8 cellular contexts compared by ENCODE assay signal in genomic region chr1:206612129-206612876, GRCh38. TPM values are rescaled to one million over a fixed set of nuclear protein-coding genes. Genes with fewer than 3 reads are reported as not detected.
DNase-seq lines count a peak whose midpoint lies in the region; TF ChIP-seq lines count a peak whose summit lies in the region.

A gene with protein sequence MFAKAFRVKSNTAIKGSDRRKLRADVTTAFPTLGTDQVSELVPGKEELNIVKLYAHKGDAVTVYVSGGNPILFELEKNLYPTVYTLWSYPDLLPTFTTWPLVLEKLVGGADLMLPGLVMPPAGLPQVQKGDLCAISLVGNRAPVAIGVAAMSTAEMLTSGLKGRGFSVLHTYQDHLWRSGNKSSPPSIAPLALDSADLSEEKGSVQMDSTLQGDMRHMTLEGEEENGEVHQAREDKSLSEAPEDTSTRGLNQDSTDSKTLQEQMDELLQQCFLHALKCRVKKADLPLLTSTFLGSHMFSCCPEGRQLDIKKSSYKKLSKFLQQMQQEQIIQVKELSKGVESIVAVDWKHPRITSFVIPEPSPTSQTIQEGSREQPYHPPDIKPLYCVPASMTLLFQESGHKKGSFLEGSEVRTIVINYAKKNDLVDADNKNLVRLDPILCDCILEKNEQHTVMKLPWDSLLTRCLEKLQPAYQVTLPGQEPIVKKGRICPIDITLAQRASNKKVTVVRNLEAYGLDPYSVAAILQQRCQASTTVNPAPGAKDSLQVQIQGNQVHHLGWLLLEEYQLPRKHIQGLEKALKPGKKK (minus strand): TSS chr1:206612465. CDS start chr1:206612342, 123 bp downstream.

- H3K36me3 ChIP-seq in ES-I3 (ENCODE audit: insufficient read depth, low read length) = no peaks in the 10 kb centered on the region
- no peaks in the 10 kb centered on the region for H3K36me3 ChIP-seq in MM.1S (replicated peaks; ENCODE audit: insufficient read depth, low read length)

- H3K9ac ChIP-seq in ES-I3 (ENCODE audit: low read depth, low read length) (peak within 1 kb of the TSS; percentile 62), H9 (ENCODE audit: extremely low read depth, insufficient read length, low read length) (peak within 1 kb of the TSS; percentile 96), MM.1S (ENCODE audit: low read length) (peak within 1 kb of the TSS; percentile 79)

- no peak within 1 kb of the TSS for H2BK20ac ChIP-seq in H9 (ENCODE audit: low read depth, low read length, poor library complexity, severe bottlenecking)

- H3K56ac ChIP-seq in H9 (ENCODE audit: insufficient read length, low read depth, low read length) = no peak within 1 kb of the TSS

- H3K9me3 ChIP-seq in ES-I3 (ENCODE audit: control insufficient read depth, insufficient read depth, low read length) = no peaks in the 10 kb centered on the region; the same call in 1 of the 2 replicates
- H3K9me3 ChIP-seq in H9 (ENCODE audit: control insufficient read depth, low read depth, low read length) = no peaks in the 10 kb centered on the region
- H3K9me3 ChIP-seq in MM.1S (replicated peaks; ENCODE audit: insufficient read depth, low read length) = no peaks in the 10 kb centered on the region

- H2AFZ ChIP-seq in H9 (ENCODE audit: low read length) = peak within 1 kb of the TSS; percentile 83
- H2AFZ ChIP-seq in MM.1S (ENCODE audit: low read length) = peak within 1 kb of the TSS; percentile 96

- H3K9me2 ChIP-seq in MM.1S (replicated peaks; ENCODE audit: insufficient read depth, low read length) = no peaks in the 10 kb centered on the region

- no peaks in the 10 kb centered on the region for H3K9me3 Mint-ChIP-seq in H9
- no peaks in the 10 kb centered on the region for H3K9me3 Mint-ChIP-seq in nephron progenitor cell
- no peaks in the 10 kb centered on the region for H3K9me3 Mint-ChIP-seq in stimulated activated naive CD8-positive, alpha-beta T cell treated with anti-CD3 and anti-CD28 coated beads, Interleukin-15, Interleukin-2, amounts not matched to agents 100 ng/mL and 50 ng/mL, for 24 hours

- H4K20me1 ChIP-seq in H9 (ENCODE audit: control insufficient read depth, insufficient read depth, insufficient read length) = no peaks in the 10 kb centered on the region
- no peaks in the 10 kb centered on the region for H4K20me1 ChIP-seq in MM.1S (ENCODE audit: insufficient read depth, low read length)

- H3K27ac ChIP-seq in H9 (ENCODE audit: insufficient read length, low read depth, low read length) (peak within 1 kb of the TSS; percentile 70), MM.1S (ENCODE audit: low read length) (peak within 1 kb of the TSS; percentile 27; the same call in 1 of the 2 replicates)

- peak within 1 kb of the TSS; percentile 68 for H3K4me2 ChIP-seq in H9 (ENCODE audit: insufficient read depth, insufficient read length, low read length)
- H3K4me2 ChIP-seq in MM.1S (ENCODE audit: low read depth, low read length) = peak within 1 kb of the TSS; percentile 88

- no peak within 1 kb of the TSS for H3K23ac ChIP-seq in H9 (ENCODE audit: insufficient read length, low read depth, low read length)

- H3K36me3 Mint-ChIP-seq in H9 (ENCODE audit: insufficient read depth in 1 of 3, low read depth in 3 of 3) = peaks cover 0 to 14% (median 13%) of the 10 kb centered on the region in 3 experiments
- H3K36me3 Mint-ChIP-seq in nephron progenitor cell (ENCODE audit: low read depth) = peaks cover 17% of the 10 kb centered on the region
- H3K36me3 Mint-ChIP-seq in stimulated activated naive CD8-positive, alpha-beta T cell treated with anti-CD3 and anti-CD28 coated beads, Interleukin-15, Interleukin-2, amounts not matched to agents 100 ng/mL and 50 ng/mL, for 24 hours (ENCODE audit: low read depth) = peaks cover 38% of the 10 kb centered on the region

- no peak within 1 kb of the TSS for H2BK120ac ChIP-seq in H9 (ENCODE audit: low read depth, low read length, poor library complexity, severe bottlenecking)

- H3K79me2 ChIP-seq in H9 (ENCODE audit: insufficient read depth, low read length) (no peaks in the 10 kb centered on the region), MM.1S (ENCODE audit: low read length) (peaks cover 16% of the 10 kb centered on the region)

- H3K4me3 Mint-ChIP-seq in H9 (peak within 1 kb of the TSS; percentile 89 to 97), nephron progenitor cell (peak within 1 kb of the TSS; percentile 99)
- H3K4me3 Mint-ChIP-seq in stimulated activated naive CD8-positive, alpha-beta T cell treated with anti-CD3 and anti-CD28 coated beads, Interleukin-15, Interleukin-2, amounts not matched to agents 100 ng/mL and 50 ng/mL, for 24 hours = peak within 1 kb of the TSS; percentile 96

- H3K27me3 Mint-ChIP-seq in H9 (ENCODE audit: low read depth) (peaks cover 12% of the 10 kb centered on the region), nephron progenitor cell (ENCODE audit: low read depth, poor library complexity) (peaks cover 12% of the 10 kb centered on the region)
- H3K27me3 Mint-ChIP-seq in stimulated activated naive CD8-positive, alpha-beta T cell treated with anti-CD3 and anti-CD28 coated beads, Interleukin-15, Interleukin-2, amounts not matched to agents 100 ng/mL and 50 ng/mL, for 24 hours = no peaks in the 10 kb centered on the region

- H3F3A ChIP-seq in MM.1S (ENCODE audit: insufficient read depth, low read length) = 0 out of 2 replicates have a peak, but pooled peaks cover 6% of the 10 kb centered on the region

- H3K4me3 ChIP-seq in MM.1S (ENCODE audit: low read length) (peak within 1 kb of the TSS; percentile 77), fibroblast of pulmonary artery (replicated peaks; ENCODE audit: low read depth, low read length) (peak within 1 kb of the TSS; percentile 74)

- peak within 1 kb of the TSS; percentile 16; the same call in 1 of the 2 replicates for H2BK15ac ChIP-seq in H9 (ENCODE audit: low read depth, low read length)

- H4K5ac ChIP-seq in H9 (ENCODE audit: insufficient read length, low read depth, low read length) = peak within 1 kb of the TSS; percentile 94

- DNase-seq in H9 = peak; percentile 95
- DNase-seq in MM.1S = peak; percentile 97
- DNase-seq in SHP77 treated with DMSO at 0.1 percent for 48 hours (lab: John Stamatoyannopoulos, UW) = peak; percentile 76
- DNase-seq in activated effector memory CD4-positive, alpha-beta T cell treated with Interleukin-2 at 50 U/mL for 16 hours = peak; percentile 91
- peak; percentile 94 for DNase-seq in fibroblast of pulmonary artery (ENCODE audit: low read depth)
- DNase-seq in nephron progenitor cell = peak; percentile 97

- peak within 1 kb of the TSS; percentile 99 for H3K27ac Mint-ChIP-seq in H9
- peak within 1 kb of the TSS; percentile 100 for H3K27ac Mint-ChIP-seq in nephron progenitor cell
- peak within 1 kb of the TSS; percentile 95 for H3K27ac Mint-ChIP-seq in stimulated activated naive CD8-positive, alpha-beta T cell treated with anti-CD3 and anti-CD28 coated beads, Interleukin-15, Interleukin-2, amounts not matched to agents 100 ng/mL and 50 ng/mL, for 24 hours

- peak within 1 kb of the TSS; percentile 92 for H3K18ac ChIP-seq in H9 (ENCODE audit: insufficient read length, low read depth, low read length)

- H3K4ac ChIP-seq in H9 (ENCODE audit: low read depth, low read length) = no peak within 1 kb of the TSS

- no peaks in the 10 kb centered on the region for H3K79me1 ChIP-seq in H9 (ENCODE audit: insufficient read depth, low read depth, low read length, poor library complexity, severe bottlenecking)

- H3K4me1 ChIP-seq in ES-I3 (ENCODE audit: insufficient read depth, low read length) (0 out of 2 replicates have a peak, but pooled peaks cover 5% of the 10 kb centered on the region), H9 (ENCODE audit: insufficient read depth, low read length) (no peaks in the 10 kb centered on the region), MM.1S (ENCODE audit: low read length) (peaks cover 8% of the 10 kb centered on the region)

- no peak within 1 kb of the TSS for H2AK5ac ChIP-seq in H9 (ENCODE audit: insufficient read length, low read length)

- H3K4me1 Mint-ChIP-seq in H9 (peaks cover 9 to 12% of the 10 kb centered on the region in 2 experiments), nephron progenitor cell (peaks cover 16% of the 10 kb centered on the region)
- H3K4me1 Mint-ChIP-seq in stimulated activated naive CD8-positive, alpha-beta T cell treated with anti-CD3 and anti-CD28 coated beads, Interleukin-15, Interleukin-2, amounts not matched to agents 100 ng/mL and 50 ng/mL, for 24 hours (ENCODE audit: low read depth) = peaks cover 46% of the 10 kb centered on the region

- WGBS in H9 (ENCODE audit: extremely low coverage, insufficient read length, low lambda C conversion rate) = no CpG with 5 or more reads among the region's 48 CpGs

- peak within 1 kb of the TSS; percentile 95 for H3K14ac ChIP-seq in H9 (ENCODE audit: insufficient read depth, low read length)

- H4K8ac ChIP-seq in H9 (replicated peaks; ENCODE audit: insufficient read length, low read depth, low read length) = no peak within 1 kb of the TSS

- peak; percentile 98 for TF ChIP-seq CTCF in H9 (conservative IDR thresholded peaks at IDR 0.05)
- peak; percentile 99 for TF ChIP-seq CTCF in MM.1S (IDR thresholded peaks at IDR 0.05; ENCODE audit: low read length)
- TF ChIP-seq CTCF in fibroblast of pulmonary artery (IDR thresholded peaks at IDR 0.05; ENCODE audit: low read length, missing control alignments) = peak; percentile 69
- peak; percentile 97 for TF ChIP-seq CTCF in nephron progenitor cell (IDR thresholded peaks at IDR 0.05)

- H3K27me3 ChIP-seq in H9 (ENCODE audit: insufficient read depth, low read length) (no peaks in the 10 kb centered on the region), MM.1S (replicated peaks; ENCODE audit: insufficient read depth, low read length) (no peaks in the 10 kb centered on the region)

- no peak within 1 kb of the TSS for H3T11ph ChIP-seq in H9 (ENCODE audit: low read length)

- H3K23me2 ChIP-seq in H9 (ENCODE audit: insufficient read length, low read depth, low read length, poor library complexity, severe bottlenecking) = peaks cover 7% of the 10 kb centered on the region

- peak within 1 kb of the TSS; percentile 17 for H2BK5ac ChIP-seq in H9 (ENCODE audit: insufficient read length, low read length)

- H4K91ac ChIP-seq in H9 (ENCODE audit: insufficient read length, low read depth, low read length) = no peak within 1 kb of the TSS

- H2BK12ac ChIP-seq in H9 (ENCODE audit: insufficient read length, low read depth, low read length) = no peak within 1 kb of the TSS

RNA-seq across cellular contexts. Expression of the gene that starts here (rescaled TPM):
- total RNA-seq in H9 (2021) = 32.7 and 35.8 TPM in 2 replicates

Comparison
In these comparisons a context has a peak if more than half of its experiments do, and no peak if none do; other contexts are left out.
1. Peak in every context shown above with its lines: DNase-seq, H3K4me3 ChIP-seq and H3K27ac ChIP-seq.